ENCODE assay signal across 23 cellular contexts in the genomic region with DNA sequence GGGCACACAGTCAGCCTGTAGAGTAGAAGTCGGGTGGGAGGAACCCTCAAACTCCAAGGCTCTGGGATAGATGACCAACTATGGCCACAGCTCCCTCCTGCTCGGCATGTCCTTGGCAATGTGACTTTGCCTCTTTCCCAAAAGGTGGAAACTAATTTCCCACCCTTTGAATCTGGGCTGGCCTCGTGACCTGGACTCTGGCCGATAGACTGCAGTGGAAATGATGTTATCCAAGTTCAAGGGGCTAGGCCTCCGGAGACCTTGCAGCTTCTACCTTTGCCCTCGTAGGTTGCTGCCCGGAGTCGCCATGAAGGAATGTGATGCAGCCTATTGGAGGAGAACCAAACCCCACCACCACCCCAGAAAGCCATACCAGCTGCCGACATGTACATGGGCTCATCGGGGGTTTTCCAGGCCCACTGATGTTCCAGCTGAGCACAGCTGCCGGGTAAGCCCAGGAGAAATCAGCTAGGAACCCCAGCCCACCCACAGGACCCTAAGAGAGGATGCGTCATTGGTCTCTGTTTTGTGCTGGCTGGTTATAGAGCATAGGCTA. TPM values are rescaled to one million over a fixed set of nuclear protein-coding genes. Genes with fewer than 3 reads are reported as not detected.
DNase-seq lines count a peak whose midpoint lies in the region; ATAC-seq, FAIRE-seq and TF ChIP-seq lines count a peak whose summit lies in the region.
"Had no signal": no experiment of that assay in that cellular context is flagged by ENCODE, and none has a peak within 500 bp of the region (broad histone marks: within the 10 kb centered on the region; RNA-seq: fewer than 3 reads in every experiment).

No MANE protein-coding gene starts in this region.

- intact Hi-C loops in natural killer cell (cut with micrococcal nuclease): no loop called here
- intact Hi-C loops in right lobe of liver (cut with DNase I): no loop called here
- intact Hi-C loops in esophagus squamous epithelium (cut with DNase I): no loop called here

- H3K27me3 ChIP-seq in H1 (replicated peaks in 1 of 4; ENCODE audit: control insufficient read depth in 3 of 4, extremely low read depth in 1 of 4, insufficient read depth in 3 of 4, low read length in 3 of 4) (no peaks in the 10 kb centered on the region), right lobe of liver (no peaks in the 10 kb centered on the region), esophagus squamous epithelium (no peaks in the 10 kb centered on the region)
- H3K27me3 ChIP-seq: SJSA1 had no signal

- H3K27me3 Mint-ChIP-seq in natural killer cell treated with Interleukin-12 subunit alpha and Interleukin-12 subunit beta and Interleukin-15 and Interleukin-18, amount 100 ng/mL, for 72 hours: no peaks in the 10 kb centered on the region
- no peaks in the 10 kb centered on the region for H3K27me3 Mint-ChIP-seq in natural killer cell (ENCODE audit: low read depth in 2 of 2)

- H3K14ac ChIP-seq in H1 (ENCODE audit: insufficient read length): no peak overlapping the region

- no peak for FAIRE-seq in H1 (lab: Jason Lieb, UNC)
- FAIRE-seq: G401.6, GM18507 had no signal

- H3K9me3 ChIP-seq in H1 (ENCODE audit: insufficient read depth in 2 of 2, low read depth in 1 of 2, low read length in 1 of 2) (no peaks in the 10 kb centered on the region), right lobe of liver (no peaks in the 10 kb centered on the region), esophagus squamous epithelium (no peaks in the 10 kb centered on the region)
- H3K9me3 ChIP-seq: SJSA1 had no signal

- no peak overlapping the region for H3K4me3 Mint-ChIP-seq in natural killer cell treated with Interleukin-12 subunit alpha and Interleukin-12 subunit beta and Interleukin-15 and Interleukin-18, amount 100 ng/mL, for 72 hours
- no peak overlapping the region for H3K4me3 Mint-ChIP-seq in natural killer cell

- ATAC-seq in natural killer cell treated with Interleukin-12 subunit alpha and Interleukin-12 subunit beta and Interleukin-15 and Interleukin-18, amount 100 ng/mL, for 72 hours: no peak
- no peak for ATAC-seq in natural killer cell
- ATAC-seq in right lobe of liver: peak in 3 of 4 donors; percentile 7 to 18 (median 13)
- ATAC-seq in HG03565 (IDR thresholded peaks at IDR 0.05; ENCODE audit: unreplicated experiment): no peak
- ATAC-seq: Panc1 had no signal

- H3K36me3 ChIP-seq in H1 (ENCODE audit: control insufficient read depth in 2 of 4, insufficient read depth in 4 of 4, low read length in 3 of 4) (no peaks in the 10 kb centered on the region), right lobe of liver (no peaks in the 10 kb centered on the region), esophagus squamous epithelium (no peaks in the 10 kb centered on the region)
- H3K36me3 ChIP-seq: SJSA1 had no signal

- DNase-seq in natural killer cell treated with Interleukin-12 subunit alpha and Interleukin-12 subunit beta and Interleukin-15 and Interleukin-18, amount 100 ng/mL, for 72 hours (ENCODE audit: low spot score): peak; percentile 58
- no peak for DNase-seq in natural killer cell
- DNase-seq in H1 (ENCODE audit: low read depth in 1 of 2, low spot score in 2 of 2): no peak
- DNase-seq in right lobe of liver: no peak
- no peak for DNase-seq in esophagus squamous epithelium (lab: John Stamatoyannopoulos, UW)
- DNase-seq in NCI-H2029 (lab: John Stamatoyannopoulos, UW): no peak
- no peak for DNase-seq in activated CD4-positive, alpha-beta T cell treated with anti-CD3 and anti-CD28 coated beads for 4 hours
- DNase-seq: AML-193, C1 segment of cervical spinal cord, KG1, NCI-H1092, NCI-H1436, NCI-H187 treated with DMSO at 0.1 percent for 48 hours, NCI-H226, NCI-H510A treated with DMSO at 0.1 percent for 48 hours, NCI-H82 had no signal

- H3K4me1 ChIP-seq in H1 (replicated peaks in 1 of 4; ENCODE audit: control insufficient read depth in 3 of 4, insufficient read depth in 4 of 4, low read length in 3 of 4) (peaks cover 3 to 22% (median 11%) of the 10 kb centered on the region in 4 experiments; a peak in 6 of 7 replicates), right lobe of liver (peaks cover 0 to 35% (median 10%) of the 10 kb centered on the region in 4 donors), esophagus squamous epithelium (peaks cover 0 to 25% (median 3%) of the 10 kb centered on the region in 3 donors)
- H3K4me1 ChIP-seq: SJSA1 had no signal

- 96% methylated on average over 12 of the region's 12 CpGs; no CpG with 5 or more reads in 1 of the 2 experiments for WGBS in H1 (ENCODE audit: extremely low coverage in 1 of 2, insufficient coverage in 1 of 2, insufficient read length in 1 of 2, insufficient replicate concordance in 2 of 2, low coverage in 1 of 2, low lambda C conversion rate in 2 of 2, missing lambda C conversion rate in 1 of 2), 2 experiments
- 35% methylated on average over 4 of the region's 12 CpGs for WGBS in right lobe of liver (ENCODE audit: insufficient coverage, low coverage, low lambda C conversion rate, missing lambda C conversion rate)
- 69 to 90% methylated on average over 5 to 7 of the region's 12 CpGs for WGBS in esophagus squamous epithelium, 2 donors

- H3K18ac ChIP-seq in H1 (ENCODE audit: extremely low read depth, low read length): no peak overlapping the region

- 0 out of 2 replicates have a peak overlapping the region, but pooled peaks have one; percentile 39 for H2BK5ac ChIP-seq in H1 (ENCODE audit: low read depth, low read length)

- H2BK20ac ChIP-seq in H1 (ENCODE audit: low read length): peak overlapping the region; percentile 55; the same call in 1 of the 2 replicates

- H3K56ac ChIP-seq in H1 (replicated peaks; ENCODE audit: insufficient read length, low read depth, low read length): no peak overlapping the region

- no peaks in the 10 kb centered on the region for H3K9me3 Mint-ChIP-seq in natural killer cell treated with Interleukin-12 subunit alpha and Interleukin-12 subunit beta and Interleukin-15 and Interleukin-18, amount 100 ng/mL, for 72 hours
- no peaks in the 10 kb centered on the region for H3K9me3 Mint-ChIP-seq in natural killer cell

- H2BK120ac ChIP-seq in H1 (replicated peaks; ENCODE audit: low read depth, low read length): no peak overlapping the region

- peak overlapping the region; percentile 77; the same call in 1 of the 2 replicates for H2BK12ac ChIP-seq in H1 (ENCODE audit: low read depth, low read length)

- H3K27ac Mint-ChIP-seq in natural killer cell treated with Interleukin-12 subunit alpha and Interleukin-12 subunit beta and Interleukin-15 and Interleukin-18, amount 100 ng/mL, for 72 hours: no peak overlapping the region
- H3K27ac Mint-ChIP-seq in natural killer cell: no peak overlapping the region

- no peaks in the 10 kb centered on the region for H3K79me1 ChIP-seq in H1 (ENCODE audit: low read depth, low read length)

- H4K8ac ChIP-seq in H1 (ENCODE audit: extremely low read depth, insufficient read depth, low read length): no peak overlapping the region

- no peaks in the 10 kb centered on the region for H4K20me1 ChIP-seq in H1 (replicated peaks in 1 of 2; ENCODE audit: control insufficient read depth in 1 of 2, insufficient read depth in 2 of 2, low read length in 2 of 2)

- no peak overlapping the region for H3K23ac ChIP-seq in H1 (ENCODE audit: insufficient read length)

- TF ChIP-seq RAD21 in H1 (IDR thresholded peaks at IDR 0.05 in 1 of 2, conservative IDR thresholded peaks at IDR 0.05 in 1 of 2; ENCODE audit: low read depth in 2 of 2, low read length in 2 of 2): no peak

- no peak overlapping the region for H3K4me3 ChIP-seq in H1 (ENCODE audit: extremely low read depth in 1 of 4, insufficient read depth in 2 of 4, low read depth in 3 of 4, low read length in 4 of 4)
- H3K4me3 ChIP-seq in right lobe of liver: no peak overlapping the region
- no peak overlapping the region for H3K4me3 ChIP-seq in esophagus squamous epithelium
- H3K4me3 ChIP-seq: SJSA1 had no signal

- no peak for TF ChIP-seq POLR2A in H1 (IDR thresholded peaks at IDR 0.05; ENCODE audit: control extremely low read depth in 1 of 2, low read depth in 2 of 2, low read length in 2 of 2)
- TF ChIP-seq POLR2A in right lobe of liver (IDR thresholded peaks at IDR 0.05): no peak
- no peak for TF ChIP-seq POLR2A in esophagus squamous epithelium (IDR thresholded peaks at IDR 0.05)

- H3K4me2 ChIP-seq in H1 (ENCODE audit: insufficient read depth in 1 of 2, low read depth in 2 of 2, low read length in 2 of 2): no peak overlapping the region

- no peak overlapping the region for H2AK5ac ChIP-seq in H1 (ENCODE audit: low read depth, low read length)

- H3K36me3 Mint-ChIP-seq in natural killer cell treated with Interleukin-12 subunit alpha and Interleukin-12 subunit beta and Interleukin-15 and Interleukin-18, amount 100 ng/mL, for 72 hours: no peaks in the 10 kb centered on the region
- no peaks in the 10 kb centered on the region for H3K36me3 Mint-ChIP-seq in natural killer cell

- H3K4ac ChIP-seq in H1 (replicated peaks; ENCODE audit: insufficient read length, low read depth, low read length): no peak overlapping the region

- H3K9ac ChIP-seq in H1 (replicated peaks in 1 of 4; ENCODE audit: extremely low read depth in 1 of 4, low read depth in 3 of 4, low read length in 3 of 4): no peak overlapping the region

- TF ChIP-seq EP300 in H1 (IDR thresholded peaks at IDR 0.05; ENCODE audit: borderline replicate concordance in 1 of 2, low read depth in 2 of 2, low read length in 2 of 2): no peak

- H2BK15ac ChIP-seq in H1 (ENCODE audit: low read length): peak overlapping the region; percentile 92

- POLR2A ChIA-PET in H1 (lab: Charles Lee; ENCODE audit: partially characterized antibody): interaction anchor here (0.8 to 2.8 kb wide), 7 partner anchors 9 to 145 kb away, joined by 3 to 7 read pairs (median 3); partner anchors contain the start of gene DMC1

- H4K91ac ChIP-seq in H1 (replicated peaks; ENCODE audit: insufficient read length, low read length): no peak overlapping the region

- H2AFZ ChIP-seq in H1 (ENCODE audit: low read length): no peak overlapping the region

- no peak overlapping the region for H4K5ac ChIP-seq in H1 (ENCODE audit: insufficient read length, low read depth, low read length)

- no peak overlapping the region for H3K27ac ChIP-seq in H1 (ENCODE audit: low read depth, low read length)
- H3K27ac ChIP-seq in right lobe of liver: peak overlapping the region in 1 of 3 donors; percentile 79
- no peak overlapping the region for H3K27ac ChIP-seq in esophagus squamous epithelium
- H3K27ac ChIP-seq: SJSA1 had no signal

- CTCF ChIA-PET in H1 (lab: Charles Lee; ENCODE audit: partially characterized antibody): interaction anchor here (0.6 to 3.6 kb wide), 5 partner anchors 10 to 29 kb away, joined by 3 to 35 read pairs (median 4); no protein-coding TSS in a partner anchor

- H3K79me2 ChIP-seq in H1 (ENCODE audit: control insufficient read depth in 1 of 2, insufficient read depth in 2 of 2, low read length in 2 of 2): no peaks in the 10 kb centered on the region

- no peak for TF ChIP-seq CTCF in natural killer cell (IDR thresholded peaks at IDR 0.05)
- TF ChIP-seq CTCF in H1 (IDR thresholded peaks at IDR 0.05; ENCODE audit: control extremely low read depth in 1 of 3, insufficient read depth in 1 of 3, low read depth in 1 of 3, low read length in 3 of 3): no peak
- no peak for TF ChIP-seq CTCF in right lobe of liver (IDR thresholded peaks at IDR 0.05)
- no peak for TF ChIP-seq CTCF in esophagus squamous epithelium (IDR thresholded peaks at IDR 0.05)

- H3K4me1 Mint-ChIP-seq in natural killer cell treated with Interleukin-12 subunit alpha and Interleukin-12 subunit beta and Interleukin-15 and Interleukin-18, amount 100 ng/mL, for 72 hours (ENCODE audit: low read depth in 2 of 2): no peaks in the 10 kb centered on the region
- no peaks in the 10 kb centered on the region for H3K4me1 Mint-ChIP-seq in natural killer cell

- H3K23me2 ChIP-seq in H1 (ENCODE audit: low read depth, low read length): 0 out of 2 replicates have a peak, but pooled peaks cover 2% of the 10 kb centered on the region

RNA-seq across cellular contexts. Expression of gene KCNJ4, which starts 30.4 kb away (rescaled TPM):
- not detected for total RNA-seq in natural killer cell treated with Interleukin-12 subunit alpha and Interleukin-12 subunit beta and Interleukin-15 and Interleukin-18, amount 100 ng/mL, for 72 hours
- not detected for total RNA-seq in natural killer cell
- 2.2 and 2.3 TPM in 2 replicates for total RNA-seq in H1 (2021; fragmentation: NEBNext Ultra II Directional; extraction: Animal tissue kit (Norgen Biotek cat#: 25700))
- 1.4 TPM in 2 replicates for polyA plus RNA-seq in H1 (2011; rRNA removed)
- 1.3 TPM for polyA plus RNA-seq in H1 (2011; cell fraction: cytosol; rRNA removed)
- polyA plus RNA-seq in H1 (2011; cell fraction: nucleus; rRNA removed): 1.2 TPM
- polyA plus RNA-seq in H1 (2012, experiment 1 of 2): 1.0 to 3.7 TPM (median 2.6 TPM) in 4 replicates
- 1.2 TPM for polyA plus RNA-seq in H1 (2012, experiment 2 of 2)
- polyA plus RNA-seq in H1 (2013, experiment 1 of 2): 1.2 TPM
- polyA plus RNA-seq in H1 (2013, experiment 2 of 2): 1.3 TPM
- polyA minus RNA-seq in H1 (2011; rRNA and poly(A)+ RNA removed): 0.41 TPM in 2 replicates
- polyA minus RNA-seq in H1 (2011; cell fraction: cytosol; rRNA and poly(A)+ RNA removed): 1.8 TPM
- not detected for polyA minus RNA-seq in H1 (2011; cell fraction: nucleus; rRNA and poly(A)+ RNA removed)
- total RNA-seq in right lobe of liver: not detected
- total RNA-seq in esophagus squamous epithelium: not detected
- total RNA-seq: A172, SJSA1 had no signal
- polyA plus RNA-seq: AG04450 had no signal

RNA-seq across cellular contexts. Expression of gene KDELR3, which starts 43.3 kb away (rescaled TPM):
- total RNA-seq in natural killer cell treated with Interleukin-12 subunit alpha and Interleukin-12 subunit beta and Interleukin-15 and Interleukin-18, amount 100 ng/mL, for 72 hours: under 1 TPM; 0.26 to 0.92 TPM
- total RNA-seq in natural killer cell: under 1 TPM in 1 of 3 donors, not detected in 2; 0.25 TPM
- total RNA-seq in H1 (2021; fragmentation: NEBNext Ultra II Directional; extraction: Animal tissue kit (Norgen Biotek cat#: 25700)): 7.8 and 7.9 TPM in 2 replicates
- 8.0 and 13.0 TPM in 2 replicates for polyA plus RNA-seq in H1 (2011; rRNA removed)
- polyA plus RNA-seq in H1 (2011; cell fraction: cytosol; rRNA removed): 7.9 TPM
- polyA plus RNA-seq in H1 (2011; cell fraction: nucleus; rRNA removed): 4.4 TPM
- polyA plus RNA-seq in H1 (2012, experiment 1 of 2): 6.7 to 7.7 TPM (median 7.3 TPM) in 4 replicates
- 4.7 TPM for polyA plus RNA-seq in H1 (2012, experiment 2 of 2)
- 14.5 TPM for polyA plus RNA-seq in H1 (2013, experiment 1 of 2)
- polyA plus RNA-seq in H1 (2013, experiment 2 of 2): 19.3 TPM
- 7.5 and 13.4 TPM in 2 replicates for polyA minus RNA-seq in H1 (2011; rRNA and poly(A)+ RNA removed)
- 3.1 TPM for polyA minus RNA-seq in H1 (2011; cell fraction: cytosol; rRNA and poly(A)+ RNA removed)
- 4.7 TPM for polyA minus RNA-seq in H1 (2011; cell fraction: nucleus; rRNA and poly(A)+ RNA removed)
- total RNA-seq in right lobe of liver: 10 to 100 TPM in 3 of 6 experiments, 1 to 10 TPM in 3; 2.4 to 53.8 (median 12.8) TPM
- 1 to 10 TPM; 1.1 to 9.6 (median 1.9) TPM for total RNA-seq in esophagus squamous epithelium

Comparison
In these comparisons a context has a peak if more than half of its experiments do, and no peak if none do; other contexts are left out.
1. ATAC-seq: peak in right lobe of liver (3 of 4); none in natural killer cell treated with Interleukin-12 subunit alpha and Interleukin-12 subunit beta and Interleukin-15 and Interleukin-18, amount 100 ng/mL, for 72 hours (0 of 2), natural killer cell (0 of 3) and HG03565 (single experiment).